In genomic region chr13:59677966-59678814, GRCh38 we compare ENCODE assay signal across 8 cellular contexts.
DNase-seq lines count a peak whose midpoint lies in the region; ATAC-seq and TF ChIP-seq lines count a peak whose summit lies in the region.

No MANE protein-coding gene starts in this region.

- H3K36me3 Mint-ChIP-seq in endothelial cell (ENCODE audit: low read depth, unreplicated experiment): no peaks in the 10 kb centered on the region
- no peaks in the 10 kb centered on the region for H3K36me3 Mint-ChIP-seq in T-helper 2 cell treated with Interferon-gamma antibody and Interleukin-4, amounts not matched to agents 5 μg/mL and 100 μg/mL, for 36 hours (ENCODE audit: low read depth)

- H3K9me3 ChIP-seq in Panc1 (ENCODE audit: control insufficient read depth, insufficient read depth, low read depth, low read length): no peaks in the 10 kb centered on the region

- H3K27ac Mint-ChIP-seq in endothelial cell (ENCODE audit: unreplicated experiment): peak overlapping the region; percentile 67
- no peak overlapping the region for H3K27ac Mint-ChIP-seq in T-helper 2 cell treated with Interferon-gamma antibody and Interleukin-4, amounts not matched to agents 5 μg/mL and 100 μg/mL, for 36 hours

- no peaks in the 10 kb centered on the region for H3K27me3 Mint-ChIP-seq in endothelial cell (ENCODE audit: unreplicated experiment)
- H3K27me3 Mint-ChIP-seq in T-helper 2 cell treated with Interferon-gamma antibody and Interleukin-4, amounts not matched to agents 5 μg/mL and 100 μg/mL, for 36 hours (ENCODE audit: low read depth): no peaks in the 10 kb centered on the region

- H3K27ac ChIP-seq in Panc1 (ENCODE audit: low read length): no peak overlapping the region

- H3K36me3 ChIP-seq in Panc1 (ENCODE audit: control insufficient read depth, insufficient read depth, low read length): no peaks in the 10 kb centered on the region

- peak; percentile 55 for ATAC-seq in GM19455 (IDR thresholded peaks at IDR 0.05; ENCODE audit: unreplicated experiment)
- peak; percentile 50 for ATAC-seq in HG03565 (IDR thresholded peaks at IDR 0.05; ENCODE audit: unreplicated experiment)
- no peak for ATAC-seq in Panc1

- peaks cover 16% of the 10 kb centered on the region for H3K4me1 Mint-ChIP-seq in endothelial cell (ENCODE audit: unreplicated experiment)
- peaks cover 4% of the 10 kb centered on the region for H3K4me1 Mint-ChIP-seq in T-helper 2 cell treated with Interferon-gamma antibody and Interleukin-4, amounts not matched to agents 5 μg/mL and 100 μg/mL, for 36 hours (ENCODE audit: low read depth)

- no TSS peak for BruUV-seq in Panc1 (replicated peaks; lab: Mats Ljungman, UMichigan)

- H3K27me3 ChIP-seq in Panc1 (ENCODE audit: control insufficient read depth, insufficient read depth, low read length): no peaks in the 10 kb centered on the region

- no peak overlapping the region for H3K4me3 Mint-ChIP-seq in endothelial cell (ENCODE audit: unreplicated experiment)
- H3K4me3 Mint-ChIP-seq in T-helper 2 cell treated with Interferon-gamma antibody and Interleukin-4, amounts not matched to agents 5 μg/mL and 100 μg/mL, for 36 hours: no peak overlapping the region

- no peaks in the 10 kb centered on the region for H3K9me3 Mint-ChIP-seq in endothelial cell (ENCODE audit: unreplicated experiment)
- H3K9me3 Mint-ChIP-seq in T-helper 2 cell treated with Interferon-gamma antibody and Interleukin-4, amounts not matched to agents 5 μg/mL and 100 μg/mL, for 36 hours: no peaks in the 10 kb centered on the region

- no peaks in the 10 kb centered on the region for H3K4me1 ChIP-seq in Panc1 (ENCODE audit: control insufficient read depth, insufficient read depth, low read length)

- CTCF ChIA-PET in Panc1 (lab: Charles Lee): interaction anchor here (0.9 kb wide), 1 partner anchor 286 kb away, joined by 3 read pairs; no protein-coding TSS in a partner anchor

- peak; percentile 46 for DNase-seq in DMS53 (lab: John Stamatoyannopoulos, UW)
- no peak for DNase-seq in Panc1 (ENCODE audit: low read depth, low spot score)
- peak; percentile 35 for DNase-seq in endothelial cell (ENCODE audit: low spot score)
- DNase-seq in myocyte (ENCODE audit: low read depth): peak; percentile 67
- no peak for DNase-seq in stimulated activated CD8-positive, alpha-beta memory T cell treated with anti-CD3 and anti-CD28 coated beads, Interleukin-4, amount 100 ng/mL, for 48 hours
- DNase-seq in T-helper 2 cell treated with Interferon-gamma antibody and Interleukin-4, amounts not matched to agents 5 μg/mL and 100 μg/mL, for 36 hours (ENCODE audit: low spot score): no peak

- H3K4me3 ChIP-seq in Panc1 (ENCODE audit: low read depth in 2 of 2, low read length in 2 of 2): no peak overlapping the region

- intact Hi-C loops in Panc1 (cut with micrococcal nuclease; ENCODE audit: unreplicated experiment): loop anchor here (10.0 kb wide), 1 partner anchor 283 kb away; no protein-coding TSS in a partner anchor

- in situ Hi-C loops in Panc1 (cut with HindIII; ENCODE audit: low pct_unique_long_range_greater_than_20kb, low sequenced_read_pairs): no loop called here

- POLR2A ChIA-PET in Panc1 (lab: Charles Lee): no interaction called here

- TF ChIP-seq CTCF in Panc1 (IDR thresholded peaks at IDR 0.05) (peak; percentile 64; the same call in 1 of the 2 replicates), endothelial cell (IDR thresholded peaks at IDR 0.05; ENCODE audit: unreplicated experiment) (peak; percentile 78)

Comparison
In these comparisons a context has a peak if more than half of its experiments do, and no peak if none do; other contexts are left out.
1. DNase-seq: peak in DMS53 (single experiment), endothelial cell (single experiment) and myocyte (single experiment); none in Panc1 (single experiment), stimulated activated CD8-positive, alpha-beta memory T cell treated with anti-CD3 and anti-CD28 coated beads, Interleukin-4, amount 100 ng/mL, for 48 hours (single experiment) and T-helper 2 cell treated with Interferon-gamma antibody and Interleukin-4, amounts not matched to agents 5 μg/mL and 100 μg/mL, for 36 hours (single experiment).